10 cellular contexts compared by ENCODE assay signal in genomic region chr1:117655220-117655577, GRCh38. TPM values are rescaled to one million over a fixed set of nuclear protein-coding genes. Genes with fewer than 3 reads are reported as not detected.
A peak's percentile ranks its signal among the peaks of the same experiment; 100 is the strongest.
DNase-seq lines count a peak whose midpoint lies in the region; ATAC-seq and TF ChIP-seq lines count a peak whose summit lies in the region.
"Had no signal": no experiment of that assay in that cellular context is flagged by ENCODE, and none has a peak within 500 bp of the region (broad histone marks: within the 10 kb centered on the region; RNA-seq: fewer than 3 reads in every experiment).

No MANE protein-coding gene starts in this region.

- peaks cover 10% of the 10 kb centered on the region for H3K27me3 ChIP-seq in CD8-positive, alpha-beta T cell (ENCODE audit: insufficient read depth, low read length)

- no peaks in the 10 kb centered on the region for H3K9me3 Mint-ChIP-seq in CD8-positive, alpha-beta T cell
- H3K9me3 Mint-ChIP-seq in activated CD8-positive, alpha-beta T cell treated with anti-CD3 and anti-CD28 coated beads for 36 hours = no peaks in the 10 kb centered on the region

- H3K36me3 Mint-ChIP-seq in CD8-positive, alpha-beta T cell = no peaks in the 10 kb centered on the region
- no peaks in the 10 kb centered on the region for H3K36me3 Mint-ChIP-seq in activated CD8-positive, alpha-beta T cell treated with anti-CD3 and anti-CD28 coated beads for 36 hours (ENCODE audit: low read depth)

- no peak for ATAC-seq in CD8-positive, alpha-beta T cell
- ATAC-seq in activated CD8-positive, alpha-beta T cell treated with anti-CD3 and anti-CD28 coated beads for 36 hours = no peak
- ATAC-seq in left lobe of liver (peak; percentile 84), HG02981 (IDR thresholded peaks at IDR 0.05; ENCODE audit: unreplicated experiment) (no peak)

- TF ChIP-seq CTCF in CD8-positive, alpha-beta T cell (IDR thresholded peaks at IDR 0.05) = no peak
- no peak for TF ChIP-seq CTCF in LNCaP clone FGC (IDR thresholded peaks at IDR 0.05; ENCODE audit: control insufficient read depth, extremely low read depth, insufficient read depth)
- TF ChIP-seq CTCF in activated CD8-positive, alpha-beta T cell treated with anti-CD3 and anti-CD28 coated beads for 36 hours (IDR thresholded peaks at IDR 0.05) = no peak

- CTCF ChIA-PET in CD8-positive, alpha-beta T cell (lab: Charles Lee) = interaction anchor here (1.2 to 4.8 kb wide), 7 partner anchors 9 to 120 kb away, joined by 3 to 29 read pairs (median 5); no protein-coding TSS in a partner anchor
- CTCF ChIA-PET in activated CD8-positive, alpha-beta T cell treated with anti-CD3 and anti-CD28 coated beads for 36 hours (lab: Charles Lee) = interaction anchor here (0.8 to 6.5 kb wide), 11 partner anchors 9 to 121 kb away, joined by 3 to 42 read pairs (median 6); partner anchors contain the start of gene TENT5C

- peaks cover 88% of the 10 kb centered on the region for H3K4me1 Mint-ChIP-seq in CD8-positive, alpha-beta T cell (ENCODE audit: low read depth)
- peaks cover 81% of the 10 kb centered on the region for H3K4me1 Mint-ChIP-seq in activated CD8-positive, alpha-beta T cell treated with anti-CD3 and anti-CD28 coated beads for 36 hours (ENCODE audit: low read depth)

- H3K4me3 Mint-ChIP-seq in CD8-positive, alpha-beta T cell = peak overlapping the region; percentile 9
- no peak overlapping the region for H3K4me3 Mint-ChIP-seq in activated CD8-positive, alpha-beta T cell treated with anti-CD3 and anti-CD28 coated beads for 36 hours

- DNase-seq in CD8-positive, alpha-beta T cell = no peak
- DNase-seq in LNCaP clone FGC (ENCODE audit: low read depth) (peak; percentile 39), left lobe of liver (ENCODE audit: low spot score) (no peak), GM19240 (ENCODE audit: insufficient read length, low spot score) (no peak), amygdala (lab: John Stamatoyannopoulos, UW) (no peak)
- no peak for DNase-seq in activated CD8-positive, alpha-beta T cell treated with anti-CD3 and anti-CD28 coated beads for 36 hours
- DNase-seq in activated CD8-positive, alpha-beta memory T cell treated with anti-CD3 and anti-CD28 coated beads, Interleukin-2, amount 50 U/mL, for 48 hours = no peak
- DNase-seq: activated gamma-delta T cell treated with Interleukin-2 at 50 U/mL for 16 hours, DMS 273 treated with DMSO at 0.1 percent for 48 hours had no signal

- peak overlapping the region; percentile 94 for H3K27ac Mint-ChIP-seq in CD8-positive, alpha-beta T cell
- H3K27ac Mint-ChIP-seq in activated CD8-positive, alpha-beta T cell treated with anti-CD3 and anti-CD28 coated beads for 36 hours = peak overlapping the region; percentile 60

- H3K36me3 ChIP-seq in CD8-positive, alpha-beta T cell (ENCODE audit: insufficient read depth, low read length) = no peaks in the 10 kb centered on the region

- intact Hi-C loops in CD8-positive, alpha-beta T cell (cut with DNase I, micrococcal nuclease) = loop anchor here (5.0 kb wide), 4 partner anchors 82 to 893 kb away; partner anchors contain the start of gene MAN1A2 (in 2 of the 2)
- intact Hi-C loops in activated CD8-positive, alpha-beta T cell treated with anti-CD3 and anti-CD28 coated beads for 36 hours (cut with micrococcal nuclease) = loop anchor here (5.0 to 10.0 kb wide), 2 partner anchors 118 to 290 kb away; partner anchors contain the start of gene MAN1A2

- peaks cover 74% of the 10 kb centered on the region for H3K4me1 ChIP-seq in CD8-positive, alpha-beta T cell (ENCODE audit: insufficient read depth, low read length)

- no peak overlapping the region for H3K27ac ChIP-seq in CD8-positive, alpha-beta T cell (ENCODE audit: low read depth, low read length)

- no peaks in the 10 kb centered on the region for H3K9me3 ChIP-seq in CD8-positive, alpha-beta T cell (ENCODE audit: low read length)

- peaks cover 28% of the 10 kb centered on the region for H3K27me3 Mint-ChIP-seq in CD8-positive, alpha-beta T cell (ENCODE audit: low read depth)
- peaks cover 30% of the 10 kb centered on the region for H3K27me3 Mint-ChIP-seq in activated CD8-positive, alpha-beta T cell treated with anti-CD3 and anti-CD28 coated beads for 36 hours

- POLR2A ChIA-PET in CD8-positive, alpha-beta T cell (lab: Charles Lee) = interaction anchor here (1.0 to 7.1 kb wide), 6 partner anchors 11 to 120 kb away, joined by 3 to 65 read pairs (median 6); partner anchors contain the start of gene TENT5C
- POLR2A ChIA-PET in activated CD8-positive, alpha-beta T cell treated with anti-CD3 and anti-CD28 coated beads for 36 hours (lab: Charles Lee) = interaction anchor here (1.1 to 4.6 kb wide), 8 partner anchors 10 to 274 kb away, joined by 3 to 23 read pairs (median 8); partner anchors contain the start of genes GDAP2, TENT5C and WDR3

- H3K4me3 ChIP-seq in CD8-positive, alpha-beta T cell (ENCODE audit: low read depth, low read length) = no peak overlapping the region
- H3K4me3 ChIP-seq in LNCaP clone FGC (ENCODE audit: low read depth, low read length) = no peak overlapping the region

RNA-seq across cellular contexts. Expression of gene TENT5C, which starts 49.4 kb away (rescaled TPM):
- 100 to 1,000 TPM; 146 to 150 TPM for total RNA-seq in CD8-positive, alpha-beta T cell
- total RNA-seq in activated CD8-positive, alpha-beta T cell treated with anti-CD3 and anti-CD28 coated beads for 36 hours = 10 to 100 TPM; 13.1 to 13.6 TPM
- total RNA-seq in left lobe of liver = 2.4 TPM

Comparison
In these comparisons a context has a peak if more than half of its experiments do, and no peak if none do; other contexts are left out.
1. RNA of gene TENT5C, which starts 49.4 kb away (total RNA-seq): 146 to 150 TPM in CD8-positive, alpha-beta T cell; 13.1 to 13.6 TPM in activated CD8-positive, alpha-beta T cell treated with anti-CD3 and anti-CD28 coated beads for 36 hours and 2.4 TPM in left lobe of liver (single experiment); every median in the first group is over 10 times any median in the second.